ENCODE assay signal across 8 cellular contexts in the genomic region with DNA sequence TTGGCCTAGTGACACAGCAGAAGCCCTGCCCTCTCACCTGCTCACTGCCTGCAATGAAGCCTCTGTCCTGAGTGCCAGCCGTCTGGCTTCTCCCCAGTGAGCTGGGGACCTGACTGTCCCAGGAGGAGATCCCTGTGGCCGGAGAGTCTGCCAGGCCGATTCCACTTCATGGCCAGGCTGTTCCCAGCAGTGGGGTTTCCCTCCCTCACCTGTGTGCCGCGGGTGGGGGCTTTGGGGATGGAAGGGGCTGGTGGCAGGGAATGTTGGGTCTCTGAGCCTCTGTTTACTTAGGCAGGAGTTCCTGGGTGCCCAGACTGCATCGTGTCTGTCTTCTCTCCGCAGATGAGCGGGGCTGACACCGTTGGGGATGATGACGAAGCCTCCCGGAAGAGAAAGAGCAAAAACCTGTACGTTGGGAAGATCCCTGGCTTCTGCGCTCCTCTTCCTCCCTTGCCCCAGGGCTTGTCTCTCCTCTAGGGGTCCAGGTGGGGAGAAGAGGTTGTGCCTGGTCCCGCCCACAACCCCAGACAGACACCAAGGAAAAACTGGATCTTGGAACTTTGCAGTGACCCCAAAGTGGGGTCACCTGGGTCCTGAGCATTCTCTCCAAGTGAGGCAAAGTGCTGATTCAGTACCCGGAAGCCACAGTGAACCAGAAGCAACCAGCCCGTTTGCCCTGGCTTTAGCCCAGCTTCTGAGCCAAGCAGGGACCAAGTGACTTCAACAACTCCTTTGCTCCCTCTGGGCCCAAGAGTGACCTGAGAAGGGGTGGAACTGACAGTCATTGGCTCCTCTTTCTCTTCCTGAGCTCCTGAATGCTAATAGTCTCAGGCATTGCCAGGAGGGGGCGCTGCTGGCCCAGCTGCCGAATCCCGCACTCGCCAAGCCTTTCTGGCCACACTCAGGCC.
A peak's percentile ranks its signal among the peaks of the same experiment; 100 is the strongest.
DNase-seq lines count a peak whose midpoint lies in the region; ATAC-seq and TF ChIP-seq lines count a peak whose summit lies in the region.

No MANE protein-coding gene starts in this region.

- no peak overlapping the region for H2BK5ac ChIP-seq in trophoblast cell (ENCODE audit: low read depth, low read length, poor library complexity)

- no peak overlapping the region for H3K4me3 Mint-ChIP-seq in CD4-positive, alpha-beta T cell
- no peak overlapping the region for H3K4me3 Mint-ChIP-seq in glutamatergic neuron (ENCODE audit: unreplicated experiment)

- H3K27ac ChIP-seq in CD4-positive, alpha-beta T cell (ENCODE audit: low read depth, low read length) = no peak overlapping the region
- H3K27ac ChIP-seq in RWPE2 (ENCODE audit: poor library complexity, severe bottlenecking) (no peak overlapping the region), trophoblast cell (ENCODE audit: low read depth, low read length) (no peak overlapping the region)

- POLR2A ChIA-PET in CD4-positive, alpha-beta T cell (lab: Charles Lee) = no interaction called here

- no peak overlapping the region for H2BK12ac ChIP-seq in trophoblast cell (ENCODE audit: low read length)

- intact Hi-C loops in CD4-positive, alpha-beta T cell (cut with DNase I, micrococcal nuclease) = loop anchor here (2.0 to 5.0 kb wide), 2 partner anchors 68 to 319 kb away; no protein-coding TSS in a partner anchor

- no peak overlapping the region for H4K91ac ChIP-seq in trophoblast cell (ENCODE audit: low read depth, low read length)

- H3K27me3 Mint-ChIP-seq in CD4-positive, alpha-beta T cell = no peaks in the 10 kb centered on the region
- H3K27me3 Mint-ChIP-seq in glutamatergic neuron (ENCODE audit: unreplicated experiment) = peaks cover 3% of the 10 kb centered on the region

- ATAC-seq in CD4-positive, alpha-beta T cell (ENCODE audit: poor library complexity) = no peak
- ATAC-seq in RWPE2 (ENCODE audit: low read depth) (peak; percentile 28; the same call in 1 of the 3 replicates), HG03457 (IDR thresholded peaks at IDR 0.05; ENCODE audit: unreplicated experiment) (no peak)

- peaks cover 5% of the 10 kb centered on the region for H3K4me1 ChIP-seq in RWPE2 (ENCODE audit: insufficient read depth, poor library complexity, severe bottlenecking)
- H3K4me1 ChIP-seq in trophoblast cell (ENCODE audit: control insufficient read depth in 1 of 2, insufficient read depth in 2 of 2, low read length in 2 of 2) = peaks cover 18 to 25% of the 10 kb centered on the region in 2 experiments

- H3K4me3 ChIP-seq in RWPE2 (ENCODE audit: severe bottlenecking) (no peak overlapping the region), trophoblast cell (ENCODE audit: low read depth, low read length) (no peak overlapping the region)

- H4K8ac ChIP-seq in trophoblast cell (ENCODE audit: low read depth, low read length) = no peak overlapping the region

- CTCF ChIA-PET in CD4-positive, alpha-beta T cell (lab: Charles Lee) = interaction anchor here (0.6 to 1.5 kb wide), 11 partner anchors 9 to 140 kb away, joined by 3 to 6 read pairs (median 4); no protein-coding TSS in a partner anchor

- no peaks in the 10 kb centered on the region for H3K9me3 Mint-ChIP-seq in CD4-positive, alpha-beta T cell
- peaks cover 2% of the 10 kb centered on the region for H3K9me3 Mint-ChIP-seq in glutamatergic neuron (ENCODE audit: unreplicated experiment)

- peaks cover 34% of the 10 kb centered on the region for H3K36me3 Mint-ChIP-seq in CD4-positive, alpha-beta T cell (ENCODE audit: low read depth)
- no peaks in the 10 kb centered on the region for H3K36me3 Mint-ChIP-seq in glutamatergic neuron (ENCODE audit: unreplicated experiment)

- peak in 7 of 10 experiments; percentile 20 to 55 (median 32) for DNase-seq in CD4-positive, alpha-beta T cell
- DNase-seq in GM19240 (ENCODE audit: insufficient read length, low spot score) (peak; percentile 74), HuH-7 (ENCODE audit: low spot score) (peak; percentile 90), RWPE2 (ENCODE audit: low spot score) (no peak), glutamatergic neuron (peak; percentile 93), trophoblast cell (peak; percentile 68 to 87)
- peak; percentile 22 for DNase-seq in activated gamma-delta T cell treated with anti-CD3 and anti-CD28 coated beads, Interleukin-2, amount 50 U/mL, for 16 hours (ENCODE audit: low read depth)

- H2BK120ac ChIP-seq in trophoblast cell (ENCODE audit: insufficient read depth, low read length, poor library complexity) = no peak overlapping the region

- H3K27me3 ChIP-seq in CD4-positive, alpha-beta T cell (ENCODE audit: control insufficient read depth, insufficient read depth, low read length) = no peaks in the 10 kb centered on the region
- H3K27me3 ChIP-seq in RWPE2 (ENCODE audit: insufficient read depth, poor library complexity, severe bottlenecking) (no peaks in the 10 kb centered on the region), trophoblast cell (ENCODE audit: insufficient read depth, low read length) (no peaks in the 10 kb centered on the region)

- peaks cover 12% of the 10 kb centered on the region for H3K36me3 ChIP-seq in RWPE2 (ENCODE audit: low read depth)
- H3K36me3 ChIP-seq in trophoblast cell (ENCODE audit: control insufficient read depth in 1 of 2, insufficient read depth in 2 of 2, low read length in 2 of 2) = peaks cover 10 to 22% of the 10 kb centered on the region in 2 experiments

- no peak overlapping the region for H2AK5ac ChIP-seq in trophoblast cell (ENCODE audit: low read length)

- H3K9me3 ChIP-seq in CD4-positive, alpha-beta T cell (ENCODE audit: control insufficient read depth, low read length) = no peaks in the 10 kb centered on the region
- H3K9me3 ChIP-seq in RWPE2 (ENCODE audit: severe bottlenecking) = no peaks in the 10 kb centered on the region
- H3K9me3 ChIP-seq in trophoblast cell (ENCODE audit: insufficient read depth, low read depth, low read length) = no peaks in the 10 kb centered on the region

- H3K27ac Mint-ChIP-seq in CD4-positive, alpha-beta T cell = no peak overlapping the region
- H3K27ac Mint-ChIP-seq in glutamatergic neuron (ENCODE audit: unreplicated experiment) = no peak overlapping the region

- TF ChIP-seq CTCF in CD4-positive, alpha-beta T cell (IDR thresholded peaks at IDR 0.05) = peak; percentile 59
- TF ChIP-seq CTCF in RWPE2 (IDR thresholded peaks at IDR 0.05; ENCODE audit: poor library complexity, severe bottlenecking) (peak; percentile 94), glutamatergic neuron (IDR thresholded peaks at IDR 0.05; ENCODE audit: partially characterized antibody, unreplicated experiment) (peak; percentile 94)

- no peak overlapping the region for H3K18ac ChIP-seq in trophoblast cell (ENCODE audit: low read length)

- H3K4ac ChIP-seq in trophoblast cell (ENCODE audit: low read depth, low read length) = no peak overlapping the region

- peaks cover 33% of the 10 kb centered on the region for H3K4me1 Mint-ChIP-seq in CD4-positive, alpha-beta T cell (ENCODE audit: low read depth)
- H3K4me1 Mint-ChIP-seq in glutamatergic neuron (ENCODE audit: low read depth, unreplicated experiment) = peaks cover 12% of the 10 kb centered on the region

- peaks cover 13% of the 10 kb centered on the region for H3K79me1 ChIP-seq in trophoblast cell (ENCODE audit: low read length)

- H4K12ac ChIP-seq in trophoblast cell (ENCODE audit: low read depth, low read length) = no peak overlapping the region

- H3K4me2 ChIP-seq in trophoblast cell (ENCODE audit: low read length) = no peak overlapping the region

- no peak overlapping the region for H3K9ac ChIP-seq in trophoblast cell (ENCODE audit: low read length)

- no CpG with 5 or more reads among the region's 20 CpGs for WGBS in trophoblast cell (ENCODE audit: extremely low coverage, insufficient coverage, insufficient read length)

- peaks cover 13% of the 10 kb centered on the region for H3K79me2 ChIP-seq in trophoblast cell (ENCODE audit: control insufficient read depth, insufficient read depth, low read length, poor library complexity)

- no peak overlapping the region for H3K23ac ChIP-seq in trophoblast cell (ENCODE audit: low read length)

- H2AFZ ChIP-seq in trophoblast cell (ENCODE audit: insufficient read depth, low read length, poor library complexity) = no peak overlapping the region

- H3K14ac ChIP-seq in trophoblast cell (ENCODE audit: low read length) = no peak overlapping the region
